In genomic region chr6:124193132-124193531, GRCh38 we compare ENCODE assay signal across 17 cellular contexts.
DNase-seq lines count a peak whose midpoint lies in the region; ATAC-seq, FAIRE-seq and TF ChIP-seq lines count a peak whose summit lies in the region.
"Had no signal": no experiment of that assay in that cellular context is flagged by ENCODE, and none has a peak within 500 bp of the region (broad histone marks: within the 10 kb centered on the region; RNA-seq: fewer than 3 reads in every experiment).

No MANE protein-coding gene starts in this region.

- no peaks in the 10 kb centered on the region for H3K4me1 ChIP-seq in HepG2 (ENCODE audit: insufficient read depth, low read length)
- no peaks in the 10 kb centered on the region for H3K4me1 ChIP-seq in right lobe of liver
- no peaks in the 10 kb centered on the region for H3K4me1 ChIP-seq in kidney (ENCODE audit: control insufficient read depth in 1 of 2, insufficient read depth in 1 of 2, low read depth in 1 of 2, low read length in 2 of 2)
- H3K4me1 ChIP-seq in neuronal stem cell (ENCODE audit: control insufficient read depth in 2 of 2, insufficient read depth in 1 of 2, low read depth in 1 of 2, low read length in 2 of 2) = no peaks in the 10 kb centered on the region
- H3K4me1 ChIP-seq in transverse colon = no peaks in the 10 kb centered on the region
- H3K4me1 ChIP-seq: BLaER1 treated with 17β-estradiol and CSF1 and Interleukin-3, amounts not matched to agents 10 nM and 100 nM had no signal

- DNase-seq in HepG2 (ENCODE audit: low spot score) (no peak), right lobe of liver (no peak), kidney (peak; percentile 58), neuronal stem cell (ENCODE audit: low spot score) (no peak), anterior cingulate cortex (lab: John Stamatoyannopoulos, UW) (no peak), H4 (ENCODE audit: low spot score) (no peak), transverse colon (no peak)
- DNase-seq: Calu3, DMS53, DND-41, EL, GM23248, HCEC 1CT had no signal

- FAIRE-seq in HepG2 (lab: Jason Lieb, UNC) (no peak), kidney (lab: Jason Lieb, UNC) (no peak)
- FAIRE-seq: GM12878, H54 had no signal

- H3K4me2 ChIP-seq in HepG2 (ENCODE audit: low read depth, low read length) (no peak overlapping the region), neuronal stem cell (ENCODE audit: insufficient read depth, low read length, poor library complexity, severe bottlenecking) (no peak overlapping the region)
- H3K4me2 ChIP-seq: BLaER1 treated with 17β-estradiol and CSF1 and Interleukin-3, amounts not matched to agents 10 nM and 100 nM had no signal

- H3K4me3 ChIP-seq in HepG2 (replicated peaks in 1 of 3; ENCODE audit: insufficient read depth in 1 of 3, low read depth in 2 of 3, low read length in 3 of 3) (no peak overlapping the region), right lobe of liver (no peak overlapping the region), kidney (ENCODE audit: low read length in 2 of 2) (no peak overlapping the region), neuronal stem cell (ENCODE audit: low read length in 2 of 2) (no peak overlapping the region), transverse colon (no peak overlapping the region)
- H3K4me3 ChIP-seq: BLaER1 treated with 17β-estradiol and CSF1 and Interleukin-3, amounts not matched to agents 10 nM and 100 nM; GM12878; GM23248 had no signal

- H3K9ac ChIP-seq in HepG2 (ENCODE audit: insufficient read depth, low read depth, low read length) (no peak overlapping the region), kidney (ENCODE audit: low read length in 2 of 2) (no peak overlapping the region), neuronal stem cell (ENCODE audit: low read depth, low read length, poor library complexity) (no peak overlapping the region)
- H3K9ac ChIP-seq: BLaER1 treated with 17β-estradiol and CSF1 and Interleukin-3, amounts not matched to agents 10 nM and 100 nM; GM23248 had no signal

- WGBS in HepG2 (ENCODE audit: low lambda C conversion rate) = 15% methylated on average over 6 of the region's 8 CpGs
- WGBS in right lobe of liver (ENCODE audit: insufficient coverage, low coverage, low lambda C conversion rate, missing lambda C conversion rate) = 88% methylated on average over 3 of the region's 8 CpGs
- WGBS in neuronal stem cell (ENCODE audit: extremely low coverage in 2 of 2, insufficient read length in 2 of 2, insufficient replicate concordance in 1 of 2), 2 donors = no CpG with 5 or more reads among the region's 8 CpGs
- WGBS in transverse colon (ENCODE audit: low coverage in 1 of 2), 2 donors = 96 to 100% methylated on average over 1 to 8 of the region's 8 CpGs

- no peak overlapping the region for H2BK15ac ChIP-seq in neuronal stem cell (ENCODE audit: low read length)

- TF ChIP-seq CTCF in HepG2 (CRISPR knock-in tag; IDR thresholded peaks at IDR 0.05) = no peak
- TF ChIP-seq CTCF in right lobe of liver (IDR thresholded peaks at IDR 0.05) = no peak
- no peak for TF ChIP-seq CTCF in kidney (IDR thresholded peaks at IDR 0.05; ENCODE audit: borderline replicate concordance, extremely low read depth, insufficient read depth)
- TF ChIP-seq CTCF in transverse colon (IDR thresholded peaks at IDR 0.05) = no peak

- no peak overlapping the region for H4K8ac ChIP-seq in neuronal stem cell (ENCODE audit: low read depth, low read length)

- H2AK5ac ChIP-seq in neuronal stem cell (ENCODE audit: low read depth, low read length) = peak overlapping the region; percentile 60

- no peaks in the 10 kb centered on the region for H4K20me1 ChIP-seq in HepG2 (ENCODE audit: insufficient read depth, low read length)
- H4K20me1 ChIP-seq: BLaER1 treated with 17β-estradiol and CSF1 and Interleukin-3, amounts not matched to agents 10 nM and 100 nM had no signal

- H3K36me3 ChIP-seq in HepG2 (replicated peaks in 1 of 2; ENCODE audit: control insufficient read depth in 1 of 2, insufficient read depth in 2 of 2, low read length in 2 of 2) (no peaks in the 10 kb centered on the region), right lobe of liver (no peaks in the 10 kb centered on the region), kidney (ENCODE audit: control insufficient read depth in 1 of 2, insufficient read depth in 2 of 2, low read length in 2 of 2) (no peaks in the 10 kb centered on the region), neuronal stem cell (replicated peaks in 1 of 2; ENCODE audit: control insufficient read depth in 2 of 2, insufficient read depth in 2 of 2, low read length in 2 of 2) (no peaks in the 10 kb centered on the region), transverse colon (no peaks in the 10 kb centered on the region)
- H3K36me3 ChIP-seq: BLaER1 treated with 17β-estradiol and CSF1 and Interleukin-3, amounts not matched to agents 10 nM and 100 nM had no signal

- ATAC-seq in HepG2 (peak; percentile 63), right lobe of liver (no peak)
- ATAC-seq: CD8-positive, alpha-beta T cell; GM12878 had no signal

- H2BK120ac ChIP-seq in neuronal stem cell (ENCODE audit: low read depth, low read length) = no peak overlapping the region

- H3K23ac ChIP-seq in neuronal stem cell (ENCODE audit: low read depth, low read length, poor library complexity) = no peak overlapping the region

- H2AFZ ChIP-seq in HepG2 (ENCODE audit: low read length) = no peak overlapping the region
- no peak overlapping the region for H2AFZ ChIP-seq in neuronal stem cell (ENCODE audit: low read length)
- H2AFZ ChIP-seq: GM23248 had no signal

- no peaks in the 10 kb centered on the region for H3K79me1 ChIP-seq in neuronal stem cell (ENCODE audit: low read depth, low read length)

- intact Hi-C loops in HepG2 (cut with micrococcal nuclease; ENCODE audit: unreplicated experiment) (no loop called here), right lobe of liver (cut with DNase I) (no loop called here), kidney (cut with DNase I) (no loop called here), transverse colon (cut with DNase I; ENCODE audit: low total_unique reads) (no loop called here)

- BruUV-seq in HepG2 (replicated peaks; lab: Mats Ljungman, UMichigan) = no TSS peak

- no peak overlapping the region for H4K91ac ChIP-seq in neuronal stem cell (ENCODE audit: low read depth, low read length, poor library complexity)

- no peaks in the 10 kb centered on the region for H3K79me2 ChIP-seq in HepG2 (ENCODE audit: insufficient read depth, low read length)

- no peak overlapping the region for H3K14ac ChIP-seq in neuronal stem cell (ENCODE audit: low read length)

- POLR2A ChIA-PET in HepG2 (lab: Yijun Ruan, JAX) = no interaction called here

- CTCF ChIA-PET in HepG2 (lab: Yijun Ruan, JAX; ENCODE audit: low intra/inter-chr PET ratio, low total read pairs) = no interaction called here

- TF ChIP-seq EP300 in HepG2 (IDR thresholded peaks at IDR 0.05; ENCODE audit: low read depth in 2 of 2, low read length in 2 of 2) (no peak), HepG2 (CRISPR knock-in tag; IDR thresholded peaks at IDR 0.05; ENCODE audit: borderline replicate concordance) (no peak), transverse colon (IDR thresholded peaks at IDR 0.05; ENCODE audit: low read depth) (no peak)

- TF ChIP-seq POLR2A in HepG2 (IDR thresholded peaks at IDR 0.05; ENCODE audit: insufficient read depth in 1 of 2, low read depth in 2 of 2, low read length in 2 of 2) (no peak), right lobe of liver (IDR thresholded peaks at IDR 0.05) (no peak), transverse colon (IDR thresholded peaks at IDR 0.05) (no peak)

- H3K27me3 ChIP-seq in HepG2 (ENCODE audit: control insufficient read depth in 1 of 2, insufficient read depth in 2 of 2, low read length in 2 of 2) (no peaks in the 10 kb centered on the region), right lobe of liver (no peaks in the 10 kb centered on the region), neuronal stem cell (ENCODE audit: control insufficient read depth in 3 of 3, insufficient read depth in 3 of 3, low read depth in 1 of 3, low read length in 3 of 3) (no peaks in the 10 kb centered on the region), transverse colon (no peaks in the 10 kb centered on the region)
- H3K27me3 ChIP-seq: BLaER1 treated with 17β-estradiol and CSF1 and Interleukin-3, amounts not matched to agents 10 nM and 100 nM had no signal

- H2BK12ac ChIP-seq in neuronal stem cell (ENCODE audit: low read length) = no peak overlapping the region

- H3K27ac ChIP-seq in HepG2 (ENCODE audit: extremely low read length, insufficient read depth, low read length) (no peak overlapping the region), right lobe of liver (no peak overlapping the region), kidney (ENCODE audit: low read depth in 2 of 2, low read length in 2 of 2) (no peak overlapping the region), neuronal stem cell (replicated peaks; ENCODE audit: low read length) (no peak overlapping the region), transverse colon (no peak overlapping the region)
- H3K27ac ChIP-seq: BLaER1 treated with 17β-estradiol and CSF1 and Interleukin-3, amounts not matched to agents 10 nM and 100 nM; GM23248 had no signal

- H2BK5ac ChIP-seq in neuronal stem cell (ENCODE audit: low read length) = no peak overlapping the region

- in situ Hi-C loops in HepG2 (cut with HindIII; ENCODE audit: extremely low pct_ligation_motif_present, low pct_unique_long_range_greater_than_20kb) = no loop called here
- in situ Hi-C loops in transverse colon (cut with MboI; ENCODE audit: low pct_ligation_motif_present in 1 of 4, low pct_unique_long_range_greater_than_20kb in 1 of 4, low sequenced_read_pairs in 3 of 4) = no loop called here

- H3K9me3 ChIP-seq in HepG2 (ENCODE audit: low read length) = no peaks in the 10 kb centered on the region
- no peaks in the 10 kb centered on the region for H3K9me3 ChIP-seq in right lobe of liver
- H3K9me3 ChIP-seq in kidney (ENCODE audit: control insufficient read depth in 1 of 2, low read length in 2 of 2) = no peaks in the 10 kb centered on the region
- H3K9me3 ChIP-seq in neuronal stem cell (replicated peaks in 1 of 2; ENCODE audit: control insufficient read depth in 2 of 2, insufficient read depth in 1 of 2, low read depth in 1 of 2, low read length in 2 of 2) = peaks cover 2 to 9% of the 10 kb centered on the region in 2 donors
- H3K9me3 ChIP-seq in transverse colon = no peaks in the 10 kb centered on the region

- H3K18ac ChIP-seq in neuronal stem cell (ENCODE audit: low read length) = no peak overlapping the region

- no peak for TF ChIP-seq RAD21 in HepG2 (CRISPR knock-in tag; IDR thresholded peaks at IDR 0.05)

- H3K4ac ChIP-seq in neuronal stem cell (ENCODE audit: low read length) = no peak overlapping the region

TF ChIP-seq in HepG2, 621 proteins besides CTCF, POLR2A, EP300 and RAD21 (continues in another document):
- TF ChIP-seq RARG (CRISPR knock-in tag; IDR thresholded peaks at IDR 0.05; ENCODE audit: low read depth) = no peak
- TF ChIP-seq NFIB (CRISPR knock-in tag; IDR thresholded peaks at IDR 0.05; ENCODE audit: borderline replicate concordance) = no peak
- no peak for TF ChIP-seq ZNF775 (CRISPR knock-in tag; IDR thresholded peaks at IDR 0.05; ENCODE audit: borderline replicate concordance)
- TF ChIP-seq SRSF9 (IDR thresholded peaks at IDR 0.05; ENCODE audit: borderline replicate concordance, insufficient read depth, low read depth, low read length, poor library complexity, severe bottlenecking) = no peak
